Comparison of ENCODE assay signal across 8 cellular contexts in the genomic region with DNA sequence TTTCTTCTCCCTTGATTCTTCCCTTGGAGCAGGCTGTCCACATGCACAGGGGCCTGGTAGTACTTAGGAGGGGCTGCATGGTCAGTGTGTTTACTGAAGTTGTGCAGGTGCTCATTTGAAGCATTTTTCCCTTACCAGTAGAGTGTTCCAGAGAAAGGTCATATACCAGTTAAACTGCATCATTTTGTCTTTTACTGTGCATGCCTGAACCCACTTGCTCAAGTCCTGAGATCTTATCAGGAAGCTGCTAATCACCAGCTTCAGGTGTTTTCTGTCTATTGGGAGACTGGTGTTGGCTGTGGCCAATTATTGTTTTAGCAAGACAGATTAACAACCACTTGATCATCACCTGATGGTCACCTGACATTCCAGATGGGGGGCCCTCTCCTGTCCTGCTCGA.
"Had no signal": no experiment of that assay in that cellular context is flagged by ENCODE, and none has a peak within 500 bp of the region (broad histone marks: within the 10 kb centered on the region; RNA-seq: fewer than 3 reads in every experiment).

No MANE protein-coding gene starts in this region.

- DNase-seq: GM23248, GOT3, H7, H9, HCEC 1CT, HFFc6 had no signal

- H3K4me3 Mint-ChIP-seq: GM23338, H9, HFFc6 had no signal

- H3K4me2 ChIP-seq: GM23338 had no signal

- H3K27ac ChIP-seq: GM23248 had no signal

- H3K36me3 ChIP-seq: HAP-1 had no signal

- H3K27ac Mint-ChIP-seq: GM23338, HFFc6 had no signal

- H3K4me3 ChIP-seq: GM23248, GM23338, HAP-1 had no signal

- H2AFZ ChIP-seq: GM23248, GM23338 had no signal

- H3K9ac ChIP-seq: GM23248 had no signal
